Comparison of ENCODE assay signal across 8 cellular contexts in the genomic region with DNA sequence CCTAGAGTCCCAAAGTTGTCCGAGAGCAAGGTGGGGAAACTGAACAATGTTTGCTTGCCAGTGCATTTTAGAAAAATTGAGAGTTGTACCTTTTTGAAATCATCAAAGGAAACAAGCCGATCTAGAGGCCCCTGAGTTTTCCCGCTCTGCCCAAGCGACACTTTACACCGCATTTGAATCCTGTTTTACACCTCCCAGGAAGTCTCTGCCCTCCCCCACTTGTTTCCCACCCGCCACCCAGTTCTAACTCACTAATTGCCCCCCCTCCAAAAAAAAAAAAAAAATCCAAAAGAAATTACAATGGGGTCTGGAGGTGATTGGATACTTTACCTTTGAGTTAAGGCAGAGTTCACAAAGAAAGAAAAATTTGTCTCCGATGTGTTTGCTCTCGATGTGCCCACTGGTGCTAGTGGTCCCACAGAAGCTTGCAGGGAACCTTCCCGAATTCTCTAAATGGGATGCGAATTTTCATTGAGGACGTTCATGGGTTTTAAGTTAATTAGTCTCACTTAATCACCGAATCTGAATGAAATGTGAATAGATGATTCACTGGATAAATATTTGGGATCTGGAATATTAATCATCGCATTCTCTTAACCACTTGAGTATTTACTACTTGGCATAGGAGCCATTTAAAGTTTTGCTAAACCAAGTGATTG. TPM values are rescaled to one million over a fixed set of nuclear protein-coding genes. Genes with fewer than 3 reads are reported as not detected.
DNase-seq lines count a peak whose midpoint lies in the region; ATAC-seq, FAIRE-seq and TF ChIP-seq lines count a peak whose summit lies in the region.

No MANE protein-coding gene starts in this region.

- no peak for FAIRE-seq in endothelial cell of umbilical vein (lab: Jason Lieb, UNC)

- peak overlapping the region; percentile 71 for H3K27ac ChIP-seq in endothelial cell of umbilical vein (ENCODE audit: insufficient read depth, low read depth, low read length)

- peak overlapping the region; percentile 97 for H3K27ac Mint-ChIP-seq in neural crest cell (ENCODE audit: unreplicated experiment)

- no peaks in the 10 kb centered on the region for H4K20me1 ChIP-seq in endothelial cell of umbilical vein (replicated peaks; ENCODE audit: control insufficient read depth, extremely low read depth, insufficient read depth, low read length)

- peak overlapping the region; percentile 97 for H3K9ac ChIP-seq in endothelial cell of umbilical vein (replicated peaks; ENCODE audit: extremely low read depth, insufficient read depth, low read length)

- H3K27me3 ChIP-seq in endothelial cell of umbilical vein (ENCODE audit: control insufficient read depth in 2 of 2, insufficient read depth in 2 of 2, low read length in 2 of 2) = no peaks in the 10 kb centered on the region

- H3K9me3 ChIP-seq in endothelial cell of umbilical vein (replicated peaks; ENCODE audit: control insufficient read depth, insufficient read depth, low read length) = no peaks in the 10 kb centered on the region

- dilution Hi-C loops in endothelial cell of umbilical vein (cut with MboI; ENCODE audit: extremely low pct_ligation_motif_present, low sequenced_read_pairs) = no loop called here

- H3K4me1 ChIP-seq in endothelial cell of umbilical vein (ENCODE audit: control insufficient read depth, extremely low read depth, insufficient read depth, low read length) = peaks cover 59% of the 10 kb centered on the region

- no peak overlapping the region for H2AFZ ChIP-seq in endothelial cell of umbilical vein (ENCODE audit: low read depth, low read length)

- peaks cover 0 to 8% of the 10 kb centered on the region in 2 experiments for H3K36me3 ChIP-seq in endothelial cell of umbilical vein (ENCODE audit: control insufficient read depth in 2 of 2, extremely low read depth in 1 of 2, insufficient read depth in 2 of 2, low read length in 2 of 2)

- peaks cover 54% of the 10 kb centered on the region for H3K4me1 Mint-ChIP-seq in neural crest cell

- BruUV-seq in endothelial cell of umbilical vein (replicated peaks; lab: Mats Ljungman, UMichigan) = TSS peak; percentile 81

- H3K27me3 Mint-ChIP-seq in neural crest cell (ENCODE audit: low read depth) = peaks cover 5% of the 10 kb centered on the region

- H3K9me1 ChIP-seq in endothelial cell of umbilical vein (replicated peaks; ENCODE audit: control insufficient read depth, extremely low read depth, insufficient read depth, low read length) = no peaks in the 10 kb centered on the region

- peak overlapping the region; percentile 99 for H3K4me3 Mint-ChIP-seq in neural crest cell

- H3K36me3 Mint-ChIP-seq in neural crest cell (ENCODE audit: low read depth) = peaks cover 9% of the 10 kb centered on the region

- POLR2A ChIA-PET in endothelial cell of umbilical vein (lab: Charles Lee) = interaction anchor here (0.7 kb wide), 1 partner anchor 55 kb away, joined by 7 read pairs; no protein-coding TSS in a partner anchor

- ATAC-seq in GM18873 (IDR thresholded peaks at IDR 0.05; ENCODE audit: low FRiP score, unreplicated experiment) = no peak

- peaks cover 88% of the 10 kb centered on the region for H3K79me2 ChIP-seq in endothelial cell of umbilical vein (ENCODE audit: control insufficient read depth, insufficient read depth, low read length)

- H3K4me3 ChIP-seq in endothelial cell of umbilical vein (replicated peaks in 1 of 3; ENCODE audit: insufficient read depth in 1 of 3, low read depth in 1 of 3, low read length in 3 of 3) = peak overlapping the region; percentile 58 to 97 (median 71)

- no peak for TF ChIP-seq CTCF in endothelial cell of umbilical vein (IDR thresholded peaks at IDR 0.05; ENCODE audit: extremely low read depth in 1 of 2, insufficient read depth in 1 of 2, low read depth in 1 of 2, low read length in 2 of 2)
- no peak for TF ChIP-seq CTCF in neural crest cell (conservative IDR thresholded peaks at IDR 0.05)

- no peaks in the 10 kb centered on the region for H3K9me3 Mint-ChIP-seq in neural crest cell

- no peak for TF ChIP-seq POLR2A in endothelial cell of umbilical vein (IDR thresholded peaks at IDR 0.05; ENCODE audit: low read depth, low read length)

- peak overlapping the region; percentile 97 for H3K4me2 ChIP-seq in endothelial cell of umbilical vein (ENCODE audit: insufficient read depth, low read length)

- DNase-seq in D341Med (ENCODE audit: low spot score) (peak; percentile 34), M059J (ENCODE audit: low read depth) (peak; percentile 80), endothelial cell of umbilical vein (ENCODE audit: low read depth, low spot score) (peak; percentile 74), neural crest cell (ENCODE audit: low read depth, low spot score) (no peak), NOMO-1 (lab: John Stamatoyannopoulos, UW; ENCODE audit: unreplicated experiment in 2 of 2) (no peak), NCI-H1694 (lab: John Stamatoyannopoulos, UW) (no peak), NCI-H1417 treated with DMSO at 0.1 percent for 48 hours (lab: John Stamatoyannopoulos, UW) (no peak)

- intact Hi-C loops in endothelial cell of umbilical vein (cut with micrococcal nuclease) = loop anchor here (1.0 to 5.0 kb wide), 11 partner anchors 26 to 518 kb away; no protein-coding TSS in a partner anchor

- CTCF ChIA-PET in endothelial cell of umbilical vein (lab: Charles Lee) = interaction anchor here (0.7 to 1.6 kb wide), 8 partner anchors 50 to 270 kb away, joined by 3 to 8 read pairs (median 4); no protein-coding TSS in a partner anchor

TF ChIP-seq in endothelial cell of umbilical vein, 7 proteins besides CTCF, POLR2A, EP300 and RAD21:
- TF ChIP-seq JUN (IDR thresholded peaks at IDR 0.05; ENCODE audit: borderline replicate concordance, insufficient read depth, insufficient read length, low read depth) (peak; percentile 54), POLR2AphosphoS5 (IDR thresholded peaks at IDR 0.05; ENCODE audit: insufficient read depth, low read depth, low read length) (peak; percentile 55), EZH2 (IDR thresholded peaks at IDR 0.05; ENCODE audit: borderline replicate concordance, low read depth, low read length, severe bottlenecking) (no peak), FOS (IDR thresholded peaks at IDR 0.05; ENCODE audit: borderline replicate concordance, insufficient read depth, low read length) (peak; percentile 73), GATA2 (IDR thresholded peaks at IDR 0.05; ENCODE audit: insufficient read depth, insufficient read length, low read depth, low read length) (peak; percentile 36), MYC (IDR thresholded peaks at IDR 0.05; ENCODE audit: low read depth, low read length) (no peak)
- TF ChIP-seq, protein P1, sequence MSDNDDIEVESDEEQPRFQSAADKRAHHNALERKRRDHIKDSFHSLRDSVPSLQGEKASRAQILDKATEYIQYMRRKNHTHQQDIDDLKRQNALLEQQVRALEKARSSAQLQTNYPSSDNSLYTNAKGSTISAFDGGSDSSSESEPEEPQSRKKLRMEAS (IDR thresholded peaks at IDR 0.05; ENCODE audit: insufficient read depth, insufficient read length) = no peak

RNA-seq across cellular contexts. Expression of gene HMGA2, which starts 2.4 kb away (rescaled TPM):
- 7.3 and 8.2 TPM in 2 replicates for total RNA-seq in M059J (2014; rRNA removed; shearing (Covaris generic))
- 85.4 and 89.0 TPM in 2 replicates for total RNA-seq in endothelial cell of umbilical vein
- polyA plus RNA-seq in endothelial cell of umbilical vein = 13.1 and 13.2 TPM in 2 replicates
- 15.1 and 16.6 TPM in 2 replicates for polyA plus RNA-seq in endothelial cell of umbilical vein (2011; cell fraction: cytosol; rRNA removed)
- polyA plus RNA-seq in endothelial cell of umbilical vein (2011; cell fraction: nucleus; rRNA removed) = 23.5 and 41.4 TPM in 2 replicates
- polyA plus RNA-seq in endothelial cell of umbilical vein (2012) = 66.9 and 114 TPM in 2 replicates
- polyA minus RNA-seq in endothelial cell of umbilical vein = 17.1 and 23.8 TPM in 2 replicates
- 0.61 TPM for polyA minus RNA-seq in endothelial cell of umbilical vein (2011; cell fraction: cytosol; rRNA and poly(A)+ RNA removed)
- 85.2 and 99.1 TPM in 2 replicates for polyA minus RNA-seq in endothelial cell of umbilical vein (2011; cell fraction: nucleus; rRNA and poly(A)+ RNA removed)
- total RNA-seq in neural crest cell = 195 and 200 TPM in 2 replicates

Comparison
In these comparisons a context has a peak if more than half of its experiments do, and no peak if none do; other contexts are left out.
1. DNase-seq: peak in D341Med (single experiment), M059J (single experiment) and endothelial cell of umbilical vein (single experiment); none in neural crest cell (single experiment), NOMO-1 (0 of 2), NCI-H1694 (single experiment) and NCI-H1417 treated with DMSO at 0.1 percent for 48 hours (single experiment).